20 cellular contexts compared by ENCODE assay signal in genomic region chr21:34934350-34934749, GRCh38.
DNase-seq lines count a peak whose midpoint lies in the region; ATAC-seq and TF ChIP-seq lines count a peak whose summit lies in the region.
"Had no signal": no experiment of that assay in that cellular context is flagged by ENCODE, and none has a peak within 500 bp of the region (broad histone marks: within the 10 kb centered on the region; RNA-seq: fewer than 3 reads in every experiment).

No MANE protein-coding gene starts in this region.

- peaks cover 61% of the 10 kb centered on the region for H3K4me1 ChIP-seq in CD4-positive, CD25-positive, alpha-beta regulatory T cell (ENCODE audit: control insufficient read depth, insufficient read depth, low read length, poor library complexity, severe bottlenecking)
- peaks cover 51% of the 10 kb centered on the region for H3K4me1 ChIP-seq in mammary epithelial cell (ENCODE audit: insufficient read depth, low read length)
- H3K4me1 ChIP-seq: breast epithelium had no signal

- no peaks in the 10 kb centered on the region for H3K9me3 ChIP-seq in CD4-positive, CD25-positive, alpha-beta regulatory T cell (ENCODE audit: control insufficient read depth in 2 of 2, low read length in 2 of 2)
- H3K9me3 ChIP-seq in mammary epithelial cell (replicated peaks; ENCODE audit: insufficient read depth, low read length) = no peaks in the 10 kb centered on the region
- H3K9me3 ChIP-seq: breast epithelium, heart left ventricle, psoas muscle, SK-N-SH had no signal

- H3K4me1 Mint-ChIP-seq in CD4-positive, CD25-positive, alpha-beta regulatory T cell = peaks cover 66 to 88% (median 72%) of the 10 kb centered on the region in 4 donors
- H3K4me1 Mint-ChIP-seq in HFFc6 (ENCODE audit: low read depth) = peaks cover 78% of the 10 kb centered on the region
- H3K4me1 Mint-ChIP-seq in activated T-cell treated with anti-CD3 and anti-CD28 coated beads, Interleukin-2, amount 50 U/mL, for 72 hours (ENCODE audit: low read depth) = peaks cover 90% of the 10 kb centered on the region
- peaks cover 72 to 90% of the 10 kb centered on the region in 2 donors for H3K4me1 Mint-ChIP-seq in immature natural killer cell

- 100% methylated on average over 2 of the region's 2 CpGs for WGBS in mammary epithelial cell (ENCODE audit: low coverage, missing lambda C conversion rate)

- H3K27me3 ChIP-seq in CD4-positive, CD25-positive, alpha-beta regulatory T cell (ENCODE audit: control insufficient read depth, insufficient read depth, low read length) = no peaks in the 10 kb centered on the region
- no peaks in the 10 kb centered on the region for H3K27me3 ChIP-seq in mammary epithelial cell (ENCODE audit: insufficient read depth, low read length)
- H3K27me3 ChIP-seq: breast epithelium had no signal

- peak overlapping the region; percentile 95 to 97 (median 96) for H3K27ac Mint-ChIP-seq in CD4-positive, CD25-positive, alpha-beta regulatory T cell
- H3K27ac Mint-ChIP-seq in HFFc6 = peak overlapping the region; percentile 10; the same call in 1 of the 2 replicates
- H3K27ac Mint-ChIP-seq in activated T-cell treated with anti-CD3 and anti-CD28 coated beads, Interleukin-2, amount 50 U/mL, for 72 hours = peak overlapping the region; percentile 97
- H3K27ac Mint-ChIP-seq in immature natural killer cell = peak overlapping the region; percentile 94 to 97 (median 96)

- no peak overlapping the region for H2AFZ ChIP-seq in mammary epithelial cell (ENCODE audit: low read depth, low read length)

- CTCF ChIA-PET in mammary epithelial cell (lab: Charles Lee; ENCODE audit: low non-redundant PET) = no interaction called here

- H3K4me3 ChIP-seq in CD4-positive, CD25-positive, alpha-beta regulatory T cell (ENCODE audit: low read depth, low read length) = peak overlapping the region; percentile 84
- no peak overlapping the region for H3K4me3 ChIP-seq in mammary epithelial cell (replicated peaks in 1 of 3; ENCODE audit: insufficient read depth in 1 of 3, low read depth in 2 of 3, low read length in 3 of 3)
- H3K4me3 ChIP-seq: breast epithelium, lung, psoas muscle, smooth muscle cell had no signal

- H3K36me3 ChIP-seq in CD4-positive, CD25-positive, alpha-beta regulatory T cell (ENCODE audit: control insufficient read depth, insufficient read depth, low read length) = no peaks in the 10 kb centered on the region
- no peaks in the 10 kb centered on the region for H3K36me3 ChIP-seq in mammary epithelial cell (ENCODE audit: insufficient read depth, low read length)
- H3K36me3 ChIP-seq: breast epithelium, heart left ventricle had no signal

- TF ChIP-seq CTCF in HFFc6 (IDR thresholded peaks at IDR 0.05) = no peak
- no peak for TF ChIP-seq CTCF in mammary epithelial cell (conservative IDR thresholded peaks at IDR 0.05 in 1 of 2, IDR thresholded peaks at IDR 0.05 in 1 of 2; ENCODE audit: extremely low read depth in 1 of 2, insufficient read depth in 1 of 2, low read depth in 1 of 2, low read length in 2 of 2)

- no peak for DNase-seq in CD4-positive, CD25-positive, alpha-beta regulatory T cell
- DNase-seq in HFFc6 = no peak
- DNase-seq in activated T-cell treated with anti-CD3 and anti-CD28 coated beads, Interleukin-2, amount 50 U/mL, for 72 hours = peak in 1 of 2 donors; percentile 15
- DNase-seq in immature natural killer cell = no peak
- DNase-seq in mammary epithelial cell = no peak
- DNase-seq in NCI-H345 treated with DMSO at 0.1 percent for 48 hours (lab: John Stamatoyannopoulos, UW; ENCODE audit: unreplicated experiment) = no peak
- DNase-seq in NCI-H2227 treated with DMSO at 0.1 percent for 48 hours (lab: John Stamatoyannopoulos, UW) = no peak
- DNase-seq: heart left ventricle, Karpas-422, NCI-H1436, NCI-H2171 treated with DMSO at 0.1 percent for 48 hours, NCI-H774, psoas muscle, SK-N-SH, trophoblast cell had no signal

- H3K27ac ChIP-seq in CD4-positive, CD25-positive, alpha-beta regulatory T cell (ENCODE audit: insufficient read depth, low read length, poor library complexity, severe bottlenecking) = peak overlapping the region; percentile 89
- no peak overlapping the region for H3K27ac ChIP-seq in mammary epithelial cell (ENCODE audit: insufficient read depth, low read depth, low read length)
- H3K27ac ChIP-seq: breast epithelium, psoas muscle had no signal

- dilution Hi-C loops in mammary epithelial cell (cut with HindIII; ENCODE audit: low sequenced_read_pairs) = no loop called here

- H4K20me1 ChIP-seq in mammary epithelial cell (ENCODE audit: insufficient read depth, low read length) = no peaks in the 10 kb centered on the region

- H3K27me3 Mint-ChIP-seq in CD4-positive, CD25-positive, alpha-beta regulatory T cell = no peaks in the 10 kb centered on the region
- no peaks in the 10 kb centered on the region for H3K27me3 Mint-ChIP-seq in HFFc6 (ENCODE audit: insufficient read depth)
- no peaks in the 10 kb centered on the region for H3K27me3 Mint-ChIP-seq in activated T-cell treated with anti-CD3 and anti-CD28 coated beads, Interleukin-2, amount 50 U/mL, for 72 hours (ENCODE audit: low read depth)
- no peaks in the 10 kb centered on the region for H3K27me3 Mint-ChIP-seq in immature natural killer cell (ENCODE audit: low read depth in 3 of 3)

- H3K4me3 Mint-ChIP-seq in CD4-positive, CD25-positive, alpha-beta regulatory T cell = peak overlapping the region; percentile 77 to 88 (median 84)
- H3K4me3 Mint-ChIP-seq in HFFc6 (no peak overlapping the region), immature natural killer cell (peak overlapping the region; percentile 81 to 90 (median 84))
- peak overlapping the region; percentile 58 to 78 for H3K4me3 Mint-ChIP-seq in activated T-cell treated with anti-CD3 and anti-CD28 coated beads, Interleukin-2, amount 50 U/mL, for 72 hours

- no peak overlapping the region for H3K9ac ChIP-seq in mammary epithelial cell (ENCODE audit: insufficient read depth, low read length)
- H3K9ac ChIP-seq: SK-N-SH had no signal

- H3K79me2 ChIP-seq in mammary epithelial cell (ENCODE audit: insufficient read depth, low read length) = no peaks in the 10 kb centered on the region

- ATAC-seq in CD4-positive, CD25-positive, alpha-beta regulatory T cell (ENCODE audit: low read depth in 2 of 2) = no peak
- no peak for ATAC-seq in activated T-cell treated with anti-CD3 and anti-CD28 coated beads, Interleukin-2, amount 50 U/mL, for 72 hours (replicated peaks in 1 of 2)
- ATAC-seq in HG02970 (IDR thresholded peaks at IDR 0.05; ENCODE audit: low FRiP score, unreplicated experiment) = no peak
- ATAC-seq: Panc1 had no signal

- peaks cover under 1% of the 10 kb centered on the region for H3K36me3 Mint-ChIP-seq in CD4-positive, CD25-positive, alpha-beta regulatory T cell
- H3K36me3 Mint-ChIP-seq in HFFc6 (ENCODE audit: low read depth) (peaks cover 20% of the 10 kb centered on the region; the same call in 1 of the 2 replicates), immature natural killer cell (no peaks in the 10 kb centered on the region)
- peaks cover 0 to 2% of the 10 kb centered on the region in 2 donors for H3K36me3 Mint-ChIP-seq in activated T-cell treated with anti-CD3 and anti-CD28 coated beads, Interleukin-2, amount 50 U/mL, for 72 hours (ENCODE audit: insufficient read depth in 2 of 2)

- no TSS peak for BruUV-seq in mammary epithelial cell (replicated peaks; lab: Mats Ljungman, UMichigan)

- intact Hi-C loops in mammary epithelial cell (cut with micrococcal nuclease) = no loop called here

- H3K9me3 Mint-ChIP-seq in CD4-positive, CD25-positive, alpha-beta regulatory T cell = peaks cover 0 to 2% (median 0%) of the 10 kb centered on the region in 7 donors
- H3K9me3 Mint-ChIP-seq in HFFc6 (no peaks in the 10 kb centered on the region), immature natural killer cell (no peaks in the 10 kb centered on the region)
- H3K9me3 Mint-ChIP-seq in activated T-cell treated with anti-CD3 and anti-CD28 coated beads, Interleukin-2, amount 50 U/mL, for 72 hours = peaks cover 0 to 2% of the 10 kb centered on the region in 2 donors

- in situ Hi-C loops in mammary epithelial cell (cut with MboI; ENCODE audit: low sequenced_read_pairs in 2 of 2) = no loop called here

- no peak overlapping the region for H3K4me2 ChIP-seq in mammary epithelial cell (ENCODE audit: insufficient read depth, low read depth, low read length)
- H3K4me2 ChIP-seq: SK-N-SH, smooth muscle cell had no signal

Comparison
In these comparisons a context has a peak if more than half of its experiments do, and no peak if none do; other contexts are left out.
1. H3K27ac Mint-ChIP-seq: peak in every context shown above with its lines; median percentile 97 in activated T-cell treated with anti-CD3 and anti-CD28 coated beads, Interleukin-2, amount 50 U/mL, for 72 hours; 96 in CD4-positive, CD25-positive, alpha-beta regulatory T cell; 96 in immature natural killer cell; 10 in HFFc6.